Comparison of ENCODE assay signal across 14 cellular contexts in genomic region chr1:151924691-151925587, GRCh38. TPM values are rescaled to one million over a fixed set of nuclear protein-coding genes. Genes with fewer than 3 reads are reported as not detected.
DNase-seq lines count a peak whose midpoint lies in the region; ATAC-seq and TF ChIP-seq lines count a peak whose summit lies in the region.
"Had no signal": no experiment of that assay in that cellular context is flagged by ENCODE, and none has a peak within 500 bp of the region (broad histone marks: within the 10 kb centered on the region; RNA-seq: fewer than 3 reads in every experiment).

No MANE protein-coding gene starts in this region.

- TF ChIP-seq POLR2A in erythroblast (IDR thresholded peaks at IDR 0.05; ENCODE audit: low read length): no peak

- TF ChIP-seq CTCF in GM12864 (IDR thresholded peaks at IDR 0.05; ENCODE audit: low read depth, low read length, missing control alignments) (no peak), GM20000 (IDR thresholded peaks at IDR 0.05; ENCODE audit: extremely low read depth, missing control alignments) (no peak)

- no peaks in the 10 kb centered on the region for H3K36me3 ChIP-seq in SJCRH30
- H3K36me3 ChIP-seq: thyroid gland had no signal

- no peaks in the 10 kb centered on the region for H3K9me3 ChIP-seq in SJCRH30 (replicated peaks)
- H3K9me3 ChIP-seq: SK-N-SH, thyroid gland had no signal

- peaks cover 25% of the 10 kb centered on the region for H3K4me1 Mint-ChIP-seq in T-helper 2 cell treated with Interferon-gamma antibody and Interleukin-4, amounts not matched to agents 5 μg/mL and 100 μg/mL, for 36 hours (ENCODE audit: low read depth)

- no peaks in the 10 kb centered on the region for H3K27me3 Mint-ChIP-seq in T-helper 2 cell treated with Interferon-gamma antibody and Interleukin-4, amounts not matched to agents 5 μg/mL and 100 μg/mL, for 36 hours (ENCODE audit: low read depth)

- H3K36me3 Mint-ChIP-seq in T-helper 2 cell treated with Interferon-gamma antibody and Interleukin-4, amounts not matched to agents 5 μg/mL and 100 μg/mL, for 36 hours (ENCODE audit: low read depth): no peaks in the 10 kb centered on the region

- no peak for ATAC-seq in GM21515 (IDR thresholded peaks at IDR 0.05; ENCODE audit: unreplicated experiment)

- H3K9me3 Mint-ChIP-seq in T-helper 2 cell treated with Interferon-gamma antibody and Interleukin-4, amounts not matched to agents 5 μg/mL and 100 μg/mL, for 36 hours: no peaks in the 10 kb centered on the region

- H3K27ac Mint-ChIP-seq in T-helper 2 cell treated with Interferon-gamma antibody and Interleukin-4, amounts not matched to agents 5 μg/mL and 100 μg/mL, for 36 hours: peak overlapping the region; percentile 85

- DNase-seq in GM12864 (ENCODE audit: low read depth): peak; percentile 47
- peak; percentile 17 for DNase-seq in GM20000 (ENCODE audit: low spot score)
- DNase-seq in T-helper 2 cell treated with Interferon-gamma antibody and Interleukin-4, amounts not matched to agents 5 μg/mL and 100 μg/mL, for 36 hours (ENCODE audit: low spot score): no peak
- peak; percentile 67 for DNase-seq in kidney tubule cell (ENCODE audit: low spot score)
- no peak for DNase-seq in NCI-H2107 treated with DMSO at 0.1 percent for 48 hours (lab: John Stamatoyannopoulos, UW; ENCODE audit: unreplicated experiment)
- no peak for DNase-seq in erythroblast (lab: John Stamatoyannopoulos, UW)
- no peak for DNase-seq in SJCRH30
- DNase-seq: COR-L47; effector CD4-positive, alpha-beta T cell; NCI-H187; NCI-H82; SK-N-SH; thyroid gland had no signal

- no peak overlapping the region for H3K27ac ChIP-seq in SJCRH30
- H3K27ac ChIP-seq: thyroid gland had no signal

- H3K4me1 ChIP-seq in SJCRH30: no peaks in the 10 kb centered on the region
- H3K4me1 ChIP-seq: thyroid gland had no signal

- H3K4me3 ChIP-seq in GM12864 (ENCODE audit: low read depth, low read length) (no peak overlapping the region), SJCRH30 (no peak overlapping the region)
- H3K4me3 ChIP-seq: thyroid gland had no signal

- H3K4me3 Mint-ChIP-seq in T-helper 2 cell treated with Interferon-gamma antibody and Interleukin-4, amounts not matched to agents 5 μg/mL and 100 μg/mL, for 36 hours: peak overlapping the region; percentile 50

- H3K27me3 ChIP-seq in SJCRH30: no peaks in the 10 kb centered on the region; the same call in 1 of the 2 replicates
- H3K27me3 ChIP-seq: thyroid gland had no signal

RNA-seq across cellular contexts. Expression of gene THEM4, which starts 15.6 kb away (rescaled TPM):
- total RNA-seq in SJCRH30 (2014; rRNA removed; shearing (Covaris generic)): 13.5 and 15.4 TPM in 2 replicates

Comparison
In these comparisons a context has a peak if more than half of its experiments do, and no peak if none do; other contexts are left out.
1. DNase-seq: peak in GM12864 (single experiment), GM20000 (single experiment) and kidney tubule cell (single experiment); none in T-helper 2 cell treated with Interferon-gamma antibody and Interleukin-4, amounts not matched to agents 5 μg/mL and 100 μg/mL, for 36 hours (single experiment), NCI-H2107 treated with DMSO at 0.1 percent for 48 hours (single experiment), erythroblast (0 of 2) and SJCRH30 (0 of 2).